In genomic region chr4:17168571-17168970, GRCh38 we compare ENCODE assay signal across 13 cellular contexts.
DNase-seq lines count a peak whose midpoint lies in the region; ATAC-seq and TF ChIP-seq lines count a peak whose summit lies in the region.
"Had no signal": no experiment of that assay in that cellular context is flagged by ENCODE, and none has a peak within 500 bp of the region (broad histone marks: within the 10 kb centered on the region; RNA-seq: fewer than 3 reads in every experiment).

No MANE protein-coding gene starts in this region.

- intact Hi-C loops in IMR-90 (cut with micrococcal nuclease), result no loop called here
- intact Hi-C loops in activated T-helper 2 cell treated with anti-CD3 and anti-CD28 coated beads, Interferon-gamma antibody, Interleukin-2, Interleukin-4, amounts not matched to agents 10 μg/mL and 5 μg/mL and 100 μg/mL, durations not matched to agents 14 hours and 24 hours and 36 hours (cut with micrococcal nuclease), result no loop called here
- intact Hi-C loops in lower lobe of right lung (cut with DNase I), result no loop called here

- H2BK5ac ChIP-seq in IMR-90 (ENCODE audit: low read depth, low read length, poor library complexity, severe bottlenecking) (peak overlapping the region; percentile 88), mesendoderm (ENCODE audit: low read length) (no peak overlapping the region)

- H2BK15ac ChIP-seq in IMR-90 (ENCODE audit: low read depth, low read length) (no peak overlapping the region), mesendoderm (replicated peaks; ENCODE audit: low read depth) (no peak overlapping the region)

- H3K9ac ChIP-seq in IMR-90 (ENCODE audit: low read depth, low read length) (no peak overlapping the region), mesendoderm (ENCODE audit: low read length) (no peak overlapping the region)

- 0 out of 2 replicates have a peak overlapping the region, but pooled peaks have one; percentile 58 for H3K14ac ChIP-seq in IMR-90 (replicated peaks; ENCODE audit: low read depth, low read length)

- H3K36me3 ChIP-seq in IMR-90 (ENCODE audit: control insufficient read depth, insufficient read depth, low read length) (no peaks in the 10 kb centered on the region), mesendoderm (ENCODE audit: control insufficient read depth, insufficient read depth, low read length) (no peaks in the 10 kb centered on the region), lower lobe of right lung (no peaks in the 10 kb centered on the region)

- dilution Hi-C loops in IMR-90 (cut with HindIII; ENCODE audit: low sequenced_read_pairs, unreplicated experiment), result no loop called here

- H2AFZ ChIP-seq in IMR-90 (replicated peaks; ENCODE audit: low read length, poor library complexity), result peak overlapping the region; percentile 16

- H2BK120ac ChIP-seq in IMR-90 (ENCODE audit: low read depth, low read length) (peak overlapping the region; percentile 67; the same call in 1 of the 2 replicates), mesendoderm (ENCODE audit: low read depth, low read length) (no peak overlapping the region)

- H3K4me3 ChIP-seq in AG09309 (ENCODE audit: control insufficient read depth, low read depth, low read length), result no peak overlapping the region
- H3K4me3 ChIP-seq in IMR-90 (ENCODE audit: insufficient read depth, low read depth, low read length), result no peak overlapping the region
- H3K4me3 ChIP-seq in choroid plexus epithelial cell (ENCODE audit: low read depth, low read length), result no peak overlapping the region
- H3K4me3 ChIP-seq in mesendoderm (ENCODE audit: low read length), result no peak overlapping the region
- H3K4me3 ChIP-seq in lower lobe of right lung, result no peak overlapping the region
- H3K4me3 ChIP-seq: lung had no signal

- ATAC-seq in IMR-90 (ENCODE audit: low read depth) (peak; percentile 94), GM19328 (IDR thresholded peaks at IDR 0.05; ENCODE audit: unreplicated experiment) (no peak), lower lobe of right lung (no peak)

- H3K27ac ChIP-seq in IMR-90 (ENCODE audit: insufficient read depth, low read length) (peak overlapping the region; percentile 41; the same call in 1 of the 2 replicates), mesendoderm (ENCODE audit: low read depth, low read length) (no peak overlapping the region), lower lobe of right lung (no peak overlapping the region)
- H3K27ac ChIP-seq: HL-60 had no signal

- peak overlapping the region; percentile 23; the same call in 1 of the 2 replicates for H3K23ac ChIP-seq in IMR-90 (ENCODE audit: low read depth, low read length)
- no peak overlapping the region for H3K23ac ChIP-seq in mesendoderm (ENCODE audit: low read length)

- no peaks in the 10 kb centered on the region for H3K79me2 ChIP-seq in mesendoderm (ENCODE audit: control insufficient read depth, insufficient read depth, low read length)

- DNase-seq in AG09309 (ENCODE audit: low read depth) (peak; percentile 37), IMR-90 (peak; percentile 87), choroid plexus epithelial cell (ENCODE audit: low read depth) (peak; percentile 95), mesendoderm (peak; percentile 75), lower lobe of right lung (no peak)
- no peak for DNase-seq in activated T-helper 2 cell treated with anti-CD3 and anti-CD28 coated beads, Interferon-gamma antibody, Interleukin-2, Interleukin-4, amounts not matched to agents 10 μg/mL and 5 μg/mL and 100 μg/mL, durations not matched to agents 14 hours and 24 hours and 36 hours (ENCODE audit: low spot score)
- DNase-seq in activated CD4-positive, alpha-beta memory T cell treated with anti-CD3 and anti-CD28 coated beads, Interleukin-2, amount 10 ng/mL, durations not matched to agents 7 days and 5 days, result no peak
- DNase-seq: activated T-cell treated with anti-CD3 and anti-CD28 coated beads, Interleukin-2, amount 50 U/mL, for 24 hours; NCI-H2171 treated with DMSO at 0.1 percent for 48 hours; T-helper 2 cell had no signal

- no peak overlapping the region for H3K27ac Mint-ChIP-seq in activated T-helper 2 cell treated with anti-CD3 and anti-CD28 coated beads, Interferon-gamma antibody, Interleukin-2, Interleukin-4, amounts not matched to agents 10 μg/mL and 5 μg/mL and 100 μg/mL, durations not matched to agents 14 hours and 24 hours and 36 hours
- H3K27ac Mint-ChIP-seq in activated CD4-positive, alpha-beta memory T cell treated with anti-CD3 and anti-CD28 coated beads, Interleukin-2, amount 10 ng/mL, durations not matched to agents 7 days and 5 days, result no peak overlapping the region
- H3K27ac Mint-ChIP-seq: activated T-cell treated with anti-CD3 and anti-CD28 coated beads, Interleukin-2, amount 50 U/mL, for 24 hours had no signal

- no CpG with 5 or more reads among the region's 1 CpG for WGBS in IMR-90 (ENCODE audit: extremely low coverage in 2 of 2, insufficient read length in 1 of 2), 2 experiments
- no CpG with 5 or more reads among the region's 1 CpG for WGBS in mesendoderm (ENCODE audit: extremely low coverage, insufficient coverage, low lambda C conversion rate)

- no peak for TF ChIP-seq RAD21 in IMR-90 (IDR thresholded peaks at IDR 0.05; ENCODE audit: low read length)

- H3K4me2 ChIP-seq in IMR-90 (ENCODE audit: low read depth, low read length), result peak overlapping the region; percentile 73
- no peak overlapping the region for H3K4me2 ChIP-seq in mesendoderm (ENCODE audit: low read length)

- H3K18ac ChIP-seq in IMR-90 (ENCODE audit: low read depth, low read length) (peak overlapping the region; percentile 67), mesendoderm (ENCODE audit: low read length) (no peak overlapping the region)

- peak overlapping the region; percentile 56 for H4K5ac ChIP-seq in IMR-90 (ENCODE audit: low read depth, low read length)
- H4K5ac ChIP-seq in mesendoderm (ENCODE audit: low read length), result no peak overlapping the region

- H3K79me1 ChIP-seq in IMR-90 (ENCODE audit: low read depth in 1 of 2, low read length in 2 of 2) (no peaks in the 10 kb centered on the region), mesendoderm (ENCODE audit: low read length) (no peaks in the 10 kb centered on the region)

- H4K20me1 ChIP-seq in IMR-90 (ENCODE audit: insufficient read depth, low read length), result no peaks in the 10 kb centered on the region

- in situ Hi-C loops in IMR-90 (cut with MboI; ENCODE audit: low sequenced_read_pairs), result no loop called here

- H3K9me1 ChIP-seq in IMR-90 (ENCODE audit: insufficient read depth, low read length), result no peaks in the 10 kb centered on the region

- H2AK9ac ChIP-seq in IMR-90 (replicated peaks; ENCODE audit: low read depth, low read length, poor library complexity), result no peak overlapping the region

- H3K4ac ChIP-seq in IMR-90 (ENCODE audit: low read depth, low read length), result peak overlapping the region; percentile 44; the same call in 1 of the 2 replicates
- no peak overlapping the region for H3K4ac ChIP-seq in mesendoderm (ENCODE audit: low read depth, low read length)

- no peaks in the 10 kb centered on the region for H3K4me1 Mint-ChIP-seq in activated T-helper 2 cell treated with anti-CD3 and anti-CD28 coated beads, Interferon-gamma antibody, Interleukin-2, Interleukin-4, amounts not matched to agents 10 μg/mL and 5 μg/mL and 100 μg/mL, durations not matched to agents 14 hours and 24 hours and 36 hours (ENCODE audit: low read depth)
- H3K4me1 Mint-ChIP-seq in activated CD4-positive, alpha-beta memory T cell treated with anti-CD3 and anti-CD28 coated beads, Interleukin-2, amount 10 ng/mL, durations not matched to agents 7 days and 5 days, result no peaks in the 10 kb centered on the region

- CTCF ChIA-PET in IMR-90 (lab: Yijun Ruan, JAX), result no interaction called here
- CTCF ChIA-PET in activated CD4-positive, alpha-beta memory T cell treated with anti-CD3 and anti-CD28 coated beads, Interleukin-2, amount 10 ng/mL, durations not matched to agents 7 days and 5 days (lab: Charles Lee), result no interaction called here

- H3K27me3 Mint-ChIP-seq in activated T-helper 2 cell treated with anti-CD3 and anti-CD28 coated beads, Interferon-gamma antibody, Interleukin-2, Interleukin-4, amounts not matched to agents 10 μg/mL and 5 μg/mL and 100 μg/mL, durations not matched to agents 14 hours and 24 hours and 36 hours (ENCODE audit: low read depth), result peaks cover 2% of the 10 kb centered on the region
- H3K27me3 Mint-ChIP-seq in activated CD4-positive, alpha-beta memory T cell treated with anti-CD3 and anti-CD28 coated beads, Interleukin-2, amount 10 ng/mL, durations not matched to agents 7 days and 5 days, result peaks cover 1% of the 10 kb centered on the region

- H3K36me3 Mint-ChIP-seq in activated T-helper 2 cell treated with anti-CD3 and anti-CD28 coated beads, Interferon-gamma antibody, Interleukin-2, Interleukin-4, amounts not matched to agents 10 μg/mL and 5 μg/mL and 100 μg/mL, durations not matched to agents 14 hours and 24 hours and 36 hours (ENCODE audit: low read depth), result no peaks in the 10 kb centered on the region
- no peaks in the 10 kb centered on the region for H3K36me3 Mint-ChIP-seq in activated CD4-positive, alpha-beta memory T cell treated with anti-CD3 and anti-CD28 coated beads, Interleukin-2, amount 10 ng/mL, durations not matched to agents 7 days and 5 days (ENCODE audit: low read depth)

- H3K56ac ChIP-seq in IMR-90 (ENCODE audit: extremely low read depth, insufficient read depth, low read length), result no peak overlapping the region
- no peak overlapping the region for H3K56ac ChIP-seq in mesendoderm (ENCODE audit: low read length)

- no peak for TF ChIP-seq CTCF in AG09309 (IDR thresholded peaks at IDR 0.05; ENCODE audit: control insufficient read depth, insufficient read depth, low read depth, low read length, missing control alignments)
- TF ChIP-seq CTCF in IMR-90 (conservative IDR thresholded peaks at IDR 0.05; ENCODE audit: low read depth, low read length), result no peak
- TF ChIP-seq CTCF in choroid plexus epithelial cell (conservative IDR thresholded peaks at IDR 0.05; ENCODE audit: low read depth, low read length), result no peak
- TF ChIP-seq CTCF in lower lobe of right lung (IDR thresholded peaks at IDR 0.05), result no peak

- H4K8ac ChIP-seq in IMR-90 (ENCODE audit: low read depth in 2 of 2, low read length in 2 of 2) (peak overlapping the region in 1 of 2 experiments; percentile 54; a peak in 2 of 4 replicates), mesendoderm (ENCODE audit: low read depth, low read length) (peak overlapping the region; percentile 39)

- POLR2A ChIA-PET in IMR-90 (lab: Charles Lee; ENCODE audit: unreplicated experiment), result interaction anchor here (0.6 kb wide), 2 partner anchors 40 to 730 kb away, joined by 4 to 6 read pairs; no protein-coding TSS in a partner anchor
- POLR2A ChIA-PET in activated CD4-positive, alpha-beta memory T cell treated with anti-CD3 and anti-CD28 coated beads, Interleukin-2, amount 10 ng/mL, durations not matched to agents 7 days and 5 days (lab: Charles Lee), result no interaction called here

- H4K91ac ChIP-seq in IMR-90 (ENCODE audit: insufficient read depth, low read depth, low read length), result no peak overlapping the region

- TF ChIP-seq POLR2A in IMR-90 (IDR thresholded peaks at IDR 0.05; ENCODE audit: low read depth, low read length), result no peak

- no peak overlapping the region for H3K4me3 Mint-ChIP-seq in activated T-helper 2 cell treated with anti-CD3 and anti-CD28 coated beads, Interferon-gamma antibody, Interleukin-2, Interleukin-4, amounts not matched to agents 10 μg/mL and 5 μg/mL and 100 μg/mL, durations not matched to agents 14 hours and 24 hours and 36 hours (ENCODE audit: low read depth)
- H3K4me3 Mint-ChIP-seq in activated CD4-positive, alpha-beta memory T cell treated with anti-CD3 and anti-CD28 coated beads, Interleukin-2, amount 10 ng/mL, durations not matched to agents 7 days and 5 days, result no peak overlapping the region
- H3K4me3 Mint-ChIP-seq: activated T-cell treated with anti-CD3 and anti-CD28 coated beads, Interleukin-2, amount 50 U/mL, for 24 hours had no signal

- no peaks in the 10 kb centered on the region for H3K9me3 Mint-ChIP-seq in activated T-helper 2 cell treated with anti-CD3 and anti-CD28 coated beads, Interferon-gamma antibody, Interleukin-2, Interleukin-4, amounts not matched to agents 10 μg/mL and 5 μg/mL and 100 μg/mL, durations not matched to agents 14 hours and 24 hours and 36 hours
- H3K9me3 Mint-ChIP-seq in activated CD4-positive, alpha-beta memory T cell treated with anti-CD3 and anti-CD28 coated beads, Interleukin-2, amount 10 ng/mL, durations not matched to agents 7 days and 5 days, result no peaks in the 10 kb centered on the region

- peaks cover 9% of the 10 kb centered on the region for H3K4me1 ChIP-seq in IMR-90 (ENCODE audit: control insufficient read depth, insufficient read depth, low read length)
- peaks cover under 1% of the 10 kb centered on the region for H3K4me1 ChIP-seq in mesendoderm (ENCODE audit: control insufficient read depth, low read depth, low read length)
- H3K4me1 ChIP-seq in lower lobe of right lung, result no peaks in the 10 kb centered on the region

- H2BK20ac ChIP-seq in IMR-90 (ENCODE audit: low read depth, low read length), result peak overlapping the region; percentile 54; the same call in 1 of the 2 replicates

- no TSS peak for BruUV-seq in IMR-90 (replicated peaks; lab: Mats Ljungman, UMichigan)

- no peak overlapping the region for H2AK5ac ChIP-seq in IMR-90 (ENCODE audit: low read depth, low read length)
- no peak overlapping the region for H2AK5ac ChIP-seq in mesendoderm (ENCODE audit: low read length)

- H3K27me3 ChIP-seq in IMR-90 (ENCODE audit: control insufficient read depth, insufficient read depth, low read length) (no peaks in the 10 kb centered on the region), mesendoderm (ENCODE audit: insufficient read depth, low read length, poor library complexity) (no peaks in the 10 kb centered on the region), lower lobe of right lung (ENCODE audit: low read depth) (no peaks in the 10 kb centered on the region)

- H3K9me3 ChIP-seq in IMR-90 (ENCODE audit: control insufficient read depth, insufficient read depth, low read length) (no peaks in the 10 kb centered on the region), lower lobe of right lung (no peaks in the 10 kb centered on the region)

Comparison
In these comparisons a context has a peak if more than half of its experiments do, and no peak if none do; other contexts are left out.
1. DNase-seq: peak in AG09309 (single experiment), IMR-90 (single experiment), choroid plexus epithelial cell (single experiment) and mesendoderm (single experiment); none in activated T-helper 2 cell treated with anti-CD3 and anti-CD28 coated beads, Interferon-gamma antibody, Interleukin-2, Interleukin-4, amounts not matched to agents 10 μg/mL and 5 μg/mL and 100 μg/mL, durations not matched to agents 14 hours and 24 hours and 36 hours (single experiment), activated CD4-positive, alpha-beta memory T cell treated with anti-CD3 and anti-CD28 coated beads, Interleukin-2, amount 10 ng/mL, durations not matched to agents 7 days and 5 days (single experiment) and lower lobe of right lung (single experiment).